ENCODE assay signal across 18 cellular contexts in genomic region chr1:43312638-43313515, GRCh38. TPM values are rescaled to one million over a fixed set of nuclear protein-coding genes. Genes with fewer than 3 reads are reported as not detected.
"Had no signal": no experiment of that assay in that cellular context is flagged by ENCODE, and none has a peak within 500 bp of the region (broad histone marks: within the 10 kb centered on the region; RNA-seq: fewer than 3 reads in every experiment).

No MANE protein-coding gene starts in this region.

- H3K9me3 ChIP-seq: adrenal gland, body of pancreas, ovary, suprapubic skin had no signal

- H3K36me3 ChIP-seq: adrenal gland, neural progenitor cell, ovary, suprapubic skin had no signal

- ATAC-seq: body of pancreas, foreskin keratinocyte had no signal

- H3K4me3 ChIP-seq: adrenal gland, body of pancreas, lung, neural progenitor cell, ovary, suprapubic skin had no signal

- H3K27ac ChIP-seq: adrenal gland, body of pancreas, foreskin keratinocyte, neural progenitor cell, ovary, suprapubic skin had no signal

- H3K4me2 ChIP-seq: neural progenitor cell had no signal

- H3K9ac ChIP-seq: neural progenitor cell had no signal

- DNase-seq: activated CD4-positive, alpha-beta T cell treated with anti-CD3 and anti-CD28 coated beads, Interleukin-2, amount 50 U/mL, for 4 hours; activated CD4-positive, CD25-positive, alpha-beta regulatory T cell treated with anti-CD3 and anti-CD28 coated beads, Interleukin-2, amount 50 U/mL, for 72 hours; activated naive CD4-positive, alpha-beta T cell treated with anti-CD3 and anti-CD28 coated beads, Interleukin-2, amount 50 U/mL, for 16 hours; body of pancreas; cortex of kidney; effector CD4-positive, alpha-beta T cell; foreskin keratinocyte; immature natural killer cell; midbrain; ovary; stimulated activated CD4-positive, alpha-beta T cell treated with anti-CD3 and anti-CD28 coated beads, Interleukin-2, amount 100 ng/mL, for 48 hours; stimulated activated naive CD4-positive, alpha-beta T cell had no signal

- H3K27me3 ChIP-seq: adrenal gland, body of pancreas, foreskin keratinocyte, neural progenitor cell, ovary, suprapubic skin had no signal

- H3K4me1 ChIP-seq: adrenal gland, body of pancreas, foreskin keratinocyte, neural progenitor cell, suprapubic skin had no signal

- H2AFZ ChIP-seq: neural progenitor cell had no signal

RNA-seq across cellular contexts. Expression of gene TIE1, which starts 12.1 kb away (rescaled TPM):
- total RNA-seq: foreskin keratinocyte had no signal
- polyA plus RNA-seq: foreskin keratinocyte had no signal

RNA-seq across cellular contexts. Expression of gene MPL, which starts 24.7 kb away (rescaled TPM):
- total RNA-seq: body of pancreas, foreskin keratinocyte, SK-MEL-5, suprapubic skin had no signal
- polyA plus RNA-seq: foreskin keratinocyte had no signal

RNA-seq across cellular contexts. Expression of gene C1orf210, which starts 27.5 kb away (rescaled TPM):
- total RNA-seq: adrenal gland, myocyte, SK-MEL-5 had no signal
- polyA plus RNA-seq: adrenal gland, immature natural killer cell, ovary had no signal

RNA-seq across cellular contexts. Expression of gene TMEM125, which starts 43.1 kb away (rescaled TPM):
- total RNA-seq: myocyte, SK-MEL-5 had no signal
